ENCODE assay signal across 8 cellular contexts in genomic region chr4:118351851-118352827, GRCh38. TPM values are rescaled to one million over a fixed set of nuclear protein-coding genes. Genes with fewer than 3 reads are reported as not detected.
DNase-seq lines count a peak whose midpoint lies in the region; ATAC-seq and TF ChIP-seq lines count a peak whose summit lies in the region.

No MANE protein-coding gene starts in this region.

- peak overlapping the region; percentile 84 for H4K8ac ChIP-seq in trophoblast cell (ENCODE audit: low read depth, low read length)

- H3K4me1 ChIP-seq in trophoblast cell (ENCODE audit: control insufficient read depth in 1 of 2, insufficient read depth in 2 of 2, low read length in 2 of 2), result peaks cover 15 to 25% of the 10 kb centered on the region in 2 experiments

- H3K27ac Mint-ChIP-seq in IgD-negative memory B cell, result no peak overlapping the region

- no peaks in the 10 kb centered on the region for H3K9me3 ChIP-seq in trophoblast cell (ENCODE audit: insufficient read depth, low read depth, low read length)

- WGBS in trophoblast cell (ENCODE audit: extremely low coverage, insufficient coverage, insufficient read length), result no CpG with 5 or more reads among the region's 82 CpGs

- H3K4me3 Mint-ChIP-seq in IgD-negative memory B cell, result peak overlapping the region; percentile 2 to 92 (median 70)

- H2AFZ ChIP-seq in trophoblast cell (ENCODE audit: insufficient read depth, low read length, poor library complexity), result peak overlapping the region; percentile 24

- no peaks in the 10 kb centered on the region for H3K36me3 ChIP-seq in trophoblast cell (ENCODE audit: control insufficient read depth in 1 of 2, insufficient read depth in 2 of 2, low read length in 2 of 2)

- H3K9ac ChIP-seq in trophoblast cell (ENCODE audit: low read length), result peak overlapping the region; percentile 89

- H3K4ac ChIP-seq in trophoblast cell (ENCODE audit: low read depth, low read length), result peak overlapping the region; percentile 98

- H3K4me3 ChIP-seq in GM12864 (ENCODE audit: low read depth, low read length) (peak overlapping the region; percentile 47), trophoblast cell (ENCODE audit: low read depth, low read length) (peak overlapping the region; percentile 95)

- H4K12ac ChIP-seq in trophoblast cell (ENCODE audit: low read depth, low read length), result peak overlapping the region; percentile 67

- H4K91ac ChIP-seq in trophoblast cell (ENCODE audit: low read depth, low read length), result peak overlapping the region; percentile 82

- peaks cover 40% of the 10 kb centered on the region for H3K79me1 ChIP-seq in trophoblast cell (ENCODE audit: low read length)

- H2AK5ac ChIP-seq in trophoblast cell (ENCODE audit: low read length), result peak overlapping the region; percentile 41

- H3K4me2 ChIP-seq in trophoblast cell (ENCODE audit: low read length), result peak overlapping the region; percentile 83

- peaks cover 26% of the 10 kb centered on the region for H3K79me2 ChIP-seq in trophoblast cell (ENCODE audit: control insufficient read depth, insufficient read depth, low read length, poor library complexity)

- H3K27me3 Mint-ChIP-seq in IgD-negative memory B cell, result peaks cover 57% of the 10 kb centered on the region

- H2BK5ac ChIP-seq in trophoblast cell (ENCODE audit: low read depth, low read length, poor library complexity), result peak overlapping the region; percentile 96

- H3K36me3 Mint-ChIP-seq in IgD-negative memory B cell, result no peaks in the 10 kb centered on the region

- H3K27me3 ChIP-seq in trophoblast cell (ENCODE audit: insufficient read depth, low read length), result no peaks in the 10 kb centered on the region

- H3K4me1 Mint-ChIP-seq in IgD-negative memory B cell, result peaks cover 0 to 12% (median 10%) of the 10 kb centered on the region in 3 donors

- peak overlapping the region; percentile 19 for H2BK12ac ChIP-seq in trophoblast cell (ENCODE audit: low read length)

- peaks cover 0 to 3% (median 0%) of the 10 kb centered on the region in 3 donors for H3K9me3 Mint-ChIP-seq in IgD-negative memory B cell

- ATAC-seq in GM21717 (IDR thresholded peaks at IDR 0.05; ENCODE audit: unreplicated experiment) (peak; percentile 17), HG02840 (IDR thresholded peaks at IDR 0.05; ENCODE audit: low FRiP score, unreplicated experiment) (no peak), HG02870 (IDR thresholded peaks at IDR 0.05; ENCODE audit: unreplicated experiment) (no peak)

- H3K18ac ChIP-seq in trophoblast cell (ENCODE audit: low read length), result peak overlapping the region; percentile 73

- peak overlapping the region; percentile 92 for H3K27ac ChIP-seq in trophoblast cell (ENCODE audit: low read depth, low read length)

- no peak for TF ChIP-seq CTCF in GM12864 (IDR thresholded peaks at IDR 0.05; ENCODE audit: low read depth, low read length, missing control alignments)

- H2BK120ac ChIP-seq in trophoblast cell (ENCODE audit: insufficient read depth, low read length, poor library complexity), result peak overlapping the region; percentile 78

- peak overlapping the region; percentile 34 for H3K23ac ChIP-seq in trophoblast cell (ENCODE audit: low read length)

- peak overlapping the region; percentile 91 for H3K14ac ChIP-seq in trophoblast cell (ENCODE audit: low read length)

- DNase-seq in GM12864 (ENCODE audit: low read depth), result no peak
- peak; percentile 55 for DNase-seq in activated CD8-positive, alpha-beta memory T cell treated with anti-CD3 and anti-CD28 coated beads for 24 hours
- peak; percentile 7 for DNase-seq in germinal center (ENCODE audit: low spot score)
- DNase-seq in trophoblast cell, result peak; percentile 5 to 25

RNA-seq across cellular contexts. Expression of gene PRSS12, which starts 0.7 kb away (rescaled TPM):
- not detected for polyA plus RNA-seq in IgD-negative memory B cell
- 206 and 223 TPM in 2 replicates for polyA plus RNA-seq in trophoblast cell (2013)
